8 cellular contexts compared by ENCODE assay signal in genomic region chr2:241558532-241559488, GRCh38. TPM values are rescaled to one million over a fixed set of nuclear protein-coding genes. Genes with fewer than 3 reads are reported as not detected.
DNase-seq lines count a peak whose midpoint lies in the region; ATAC-seq, FAIRE-seq and TF ChIP-seq lines count a peak whose summit lies in the region.

Gene BOK, plus strand, starts transcription at chr2:241558745. Its CDS starts 739 bp downstream, at chr2:241559484.

- H3K27ac Mint-ChIP-seq in activated CD8-positive, alpha-beta T cell treated with anti-CD3 and anti-CD28 coated beads for 36 hours: no peak within 1 kb of the TSS
- no peak within 1 kb of the TSS for H3K27ac Mint-ChIP-seq in naive thymus-derived CD4-positive, alpha-beta T cell

- peaks cover 4% of the 10 kb centered on the region for H3K36me3 Mint-ChIP-seq in activated CD8-positive, alpha-beta T cell treated with anti-CD3 and anti-CD28 coated beads for 36 hours (ENCODE audit: low read depth)
- peaks cover 0 to 11% (median 0%) of the 10 kb centered on the region in 5 donors for H3K36me3 Mint-ChIP-seq in naive thymus-derived CD4-positive, alpha-beta T cell

- intact Hi-C loops in activated CD8-positive, alpha-beta T cell treated with anti-CD3 and anti-CD28 coated beads for 36 hours (cut with micrococcal nuclease): no loop called here
- intact Hi-C loops in naive thymus-derived CD4-positive, alpha-beta T cell (cut with micrococcal nuclease): no loop called here

- POLR2A ChIA-PET in activated CD8-positive, alpha-beta T cell treated with anti-CD3 and anti-CD28 coated beads for 36 hours (lab: Charles Lee): interaction anchor here (1.0 kb wide), 1 partner anchor 21 kb away, joined by 3 read pairs; no protein-coding TSS in a partner anchor
- POLR2A ChIA-PET in naive thymus-derived CD4-positive, alpha-beta T cell (lab: Charles Lee): no interaction called here

- peaks cover 0 to 9% of the 10 kb centered on the region in 2 donors for H3K27me3 ChIP-seq in naive thymus-derived CD4-positive, alpha-beta T cell (ENCODE audit: control insufficient read depth in 2 of 2, insufficient read depth in 2 of 2, low read length in 2 of 2)

- TF ChIP-seq POLR2A in GM18505 (IDR thresholded peaks at IDR 0.05; ENCODE audit: borderline replicate concordance, extremely low read depth, insufficient read depth, insufficient read length): no peak

- DNase-seq in HTR-8/SVneo (ENCODE audit: insufficient read length, low spot score): peak; percentile 88
- no peak for DNase-seq in activated CD8-positive, alpha-beta T cell treated with anti-CD3 and anti-CD28 coated beads for 36 hours
- DNase-seq in fibroblast of pulmonary artery (ENCODE audit: low read depth): peak; percentile 80
- peak in 1 of 9 donors; percentile 49 for DNase-seq in naive thymus-derived CD4-positive, alpha-beta T cell
- peak; percentile 88 for DNase-seq in urothelium cell line (ENCODE audit: low spot score)
- no peak for DNase-seq in OCI-M2 (lab: John Stamatoyannopoulos, UW; ENCODE audit: unreplicated experiment)

- FAIRE-seq in HTR-8/SVneo (lab: Jason Lieb, UNC): peak; percentile 4
- FAIRE-seq in urothelium cell line (lab: Jason Lieb, UNC): no peak

- no peak for TF ChIP-seq CTCF in C4-2B (conservative IDR thresholded peaks at IDR 0.05)
- TF ChIP-seq CTCF in activated CD8-positive, alpha-beta T cell treated with anti-CD3 and anti-CD28 coated beads for 36 hours (IDR thresholded peaks at IDR 0.05): no peak
- no peak for TF ChIP-seq CTCF in fibroblast of pulmonary artery (IDR thresholded peaks at IDR 0.05; ENCODE audit: low read length, missing control alignments)

- no peaks in the 10 kb centered on the region for H3K4me1 ChIP-seq in naive thymus-derived CD4-positive, alpha-beta T cell (ENCODE audit: control insufficient read depth in 2 of 2, insufficient read depth in 2 of 2, low read length in 2 of 2)

- peaks cover 19% of the 10 kb centered on the region for H3K9me3 Mint-ChIP-seq in activated CD8-positive, alpha-beta T cell treated with anti-CD3 and anti-CD28 coated beads for 36 hours
- peaks cover 0 to 28% (median 20%) of the 10 kb centered on the region in 11 donors for H3K9me3 Mint-ChIP-seq in naive thymus-derived CD4-positive, alpha-beta T cell

- peak within 1 kb of the TSS; percentile 95 for H3K27ac ChIP-seq in C4-2B
- H3K27ac ChIP-seq in naive thymus-derived CD4-positive, alpha-beta T cell (ENCODE audit: low read depth, low read length): no peak within 1 kb of the TSS

- H3K36me3 ChIP-seq in naive thymus-derived CD4-positive, alpha-beta T cell (ENCODE audit: control insufficient read depth in 2 of 3, insufficient read depth in 3 of 3, low read length in 3 of 3): no peaks in the 10 kb centered on the region

- peak within 1 kb of the TSS; percentile 65 for H3K4me3 ChIP-seq in fibroblast of pulmonary artery (replicated peaks; ENCODE audit: low read depth, low read length)
- no peak within 1 kb of the TSS for H3K4me3 ChIP-seq in naive thymus-derived CD4-positive, alpha-beta T cell (ENCODE audit: low read length)

- H3K9me3 ChIP-seq in naive thymus-derived CD4-positive, alpha-beta T cell (ENCODE audit: control insufficient read depth in 2 of 3, low read length in 3 of 3): peaks cover 0 to 15% (median 0%) of the 10 kb centered on the region in 3 experiments

- peak within 1 kb of the TSS; percentile 46 for H3K4me3 Mint-ChIP-seq in activated CD8-positive, alpha-beta T cell treated with anti-CD3 and anti-CD28 coated beads for 36 hours
- H3K4me3 Mint-ChIP-seq in naive thymus-derived CD4-positive, alpha-beta T cell: peak within 1 kb of the TSS; percentile 61 to 80 (median 72)

- CTCF ChIA-PET in activated CD8-positive, alpha-beta T cell treated with anti-CD3 and anti-CD28 coated beads for 36 hours (lab: Charles Lee): no interaction called here
- CTCF ChIA-PET in naive thymus-derived CD4-positive, alpha-beta T cell (lab: Charles Lee): no interaction called here

- H3K4me1 Mint-ChIP-seq in activated CD8-positive, alpha-beta T cell treated with anti-CD3 and anti-CD28 coated beads for 36 hours (ENCODE audit: low read depth): peaks cover 6% of the 10 kb centered on the region
- peaks cover 0 to 19% (median 14%) of the 10 kb centered on the region in 7 donors for H3K4me1 Mint-ChIP-seq in naive thymus-derived CD4-positive, alpha-beta T cell

- H3K27me3 Mint-ChIP-seq in activated CD8-positive, alpha-beta T cell treated with anti-CD3 and anti-CD28 coated beads for 36 hours: peaks cover 34% of the 10 kb centered on the region
- H3K27me3 Mint-ChIP-seq in naive thymus-derived CD4-positive, alpha-beta T cell: peaks cover 28 to 40% (median 31%) of the 10 kb centered on the region in 5 donors

- ATAC-seq in activated CD8-positive, alpha-beta T cell treated with anti-CD3 and anti-CD28 coated beads for 36 hours: peak; percentile 31
- ATAC-seq in naive thymus-derived CD4-positive, alpha-beta T cell: no peak
- ATAC-seq in GM18505 (IDR thresholded peaks at IDR 0.05; ENCODE audit: unreplicated experiment): no peak

RNA-seq across cellular contexts. Expression of gene BOK, which starts in this region (rescaled TPM):
- under 1 TPM; 0.16 to 0.22 TPM for total RNA-seq in activated CD8-positive, alpha-beta T cell treated with anti-CD3 and anti-CD28 coated beads for 36 hours
- total RNA-seq in naive thymus-derived CD4-positive, alpha-beta T cell: 1 to 10 TPM in 1 of 5 experiments, not detected in 4; 1.3 TPM
- under 1 TPM in 1 of 2 donors, not detected in 1; 0.11 TPM for polyA plus RNA-seq in naive thymus-derived CD4-positive, alpha-beta T cell

Comparison
In these comparisons a context has a peak if more than half of its experiments do, and no peak if none do; other contexts are left out.
1. Peak in ATAC-seq in activated CD8-positive, alpha-beta T cell treated with anti-CD3 and anti-CD28 coated beads for 36 hours; RNA of the gene not detected or under 1 TPM.
2. DNase-seq: peak in HTR-8/SVneo (single experiment), fibroblast of pulmonary artery (single experiment) and urothelium cell line (single experiment); none in activated CD8-positive, alpha-beta T cell treated with anti-CD3 and anti-CD28 coated beads for 36 hours (single experiment) and OCI-M2 (single experiment).